In genomic region chr2:113587201-113587600, GRCh38 we compare ENCODE assay signal across 8 cellular contexts. TPM values are rescaled to one million over a fixed set of nuclear protein-coding genes. Genes with fewer than 3 reads are reported as not detected.
DNase-seq lines count a peak whose midpoint lies in the region; ATAC-seq and TF ChIP-seq lines count a peak whose summit lies in the region.
"Not testable (repeated sequence)": the region's sequence is repeated elsewhere in the genome, so short reads cannot be mapped to it uniquely, and the experiment has no call there.

No MANE protein-coding gene starts in this region.

- not testable (repeated sequence) for H3K27ac ChIP-seq in thoracic aorta

- H3K4me1 ChIP-seq in thoracic aorta (ENCODE audit: control insufficient read depth in 1 of 2, low read depth in 2 of 2): peaks cover 7 to 19% of the 10 kb centered on the region in 2 donors

- H3K27ac Mint-ChIP-seq in activated B cell treated with CpG ODN at 0.5 μM for 24 hours: not testable (repeated sequence)
- H3K27ac Mint-ChIP-seq in activated naive CD4-positive, alpha-beta T cell treated with anti-CD3 and anti-CD28 coated beads, Interleukin-2, amount 10 ng/mL, durations not matched to agents 7 days and 5 days: peak overlapping the region; percentile 58

- CTCF ChIA-PET in activated B cell treated with CpG ODN at 0.5 μM for 24 hours (lab: Charles Lee); activated naive CD4-positive, alpha-beta T cell treated with anti-CD3 and anti-CD28 coated beads, Interleukin-2, amount 10 ng/mL, durations not matched to agents 7 days and 5 days (lab: Charles Lee): not testable (repeated sequence)

- TF ChIP-seq CTCF in activated B cell treated with CpG ODN at 0.5 μM for 24 hours (IDR thresholded peaks at IDR 0.05): peak; percentile 16
- peak; percentile 47 for TF ChIP-seq CTCF in epithelial cell of proximal tubule (conservative IDR thresholded peaks at IDR 0.05; ENCODE audit: low read depth, low read length)
- TF ChIP-seq CTCF in thoracic aorta (IDR thresholded peaks at IDR 0.05): peak; percentile 24

- POLR2A ChIA-PET in activated B cell treated with CpG ODN at 0.5 μM for 24 hours (lab: Charles Lee): not testable (repeated sequence)

- not testable (repeated sequence) for H3K4me3 Mint-ChIP-seq in activated B cell treated with CpG ODN at 0.5 μM for 24 hours; activated naive CD4-positive, alpha-beta T cell treated with anti-CD3 and anti-CD28 coated beads, Interleukin-2, amount 10 ng/mL, durations not matched to agents 7 days and 5 days

- in situ Hi-C loops in KBM-7 (cut with MboI; ENCODE audit: low pct_unique_long_range_greater_than_20kb, low sequenced_read_pairs): not testable (repeated sequence)

- H3K4me1 Mint-ChIP-seq in activated B cell treated with CpG ODN at 0.5 μM for 24 hours: peaks cover 24% of the 10 kb centered on the region
- peaks cover 38% of the 10 kb centered on the region for H3K4me1 Mint-ChIP-seq in activated naive CD4-positive, alpha-beta T cell treated with anti-CD3 and anti-CD28 coated beads, Interleukin-2, amount 10 ng/mL, durations not matched to agents 7 days and 5 days

- not testable (repeated sequence) for H3K36me3 ChIP-seq in thoracic aorta

- not testable (repeated sequence) for ATAC-seq in activated B cell treated with CpG ODN at 0.5 μM for 24 hours (ENCODE audit: low read depth); sciatic nerve; thoracic aorta (ENCODE audit: insufficient number of reproducible peaks, low FRiP score, low read depth)
- ATAC-seq in left lobe of liver: peak; percentile 45

- H3K9me3 ChIP-seq in thoracic aorta: not testable (repeated sequence)

- not testable (repeated sequence) for H3K27me3 ChIP-seq in thoracic aorta (replicated peaks; ENCODE audit: insufficient read depth)

- not testable (repeated sequence) for H3K36me3 Mint-ChIP-seq in activated B cell treated with CpG ODN at 0.5 μM for 24 hours (ENCODE audit: low read depth); activated naive CD4-positive, alpha-beta T cell treated with anti-CD3 and anti-CD28 coated beads, Interleukin-2, amount 10 ng/mL, durations not matched to agents 7 days and 5 days

- intact Hi-C loops in activated B cell treated with CpG ODN at 0.5 μM for 24 hours (cut with micrococcal nuclease): loop anchor here (1.0 kb wide), 1 partner anchor 113 kb away; no protein-coding TSS in a partner anchor
- intact Hi-C loops in sciatic nerve (cut with DNase I): not testable (repeated sequence)

- H3K9me3 Mint-ChIP-seq in activated B cell treated with CpG ODN at 0.5 μM for 24 hours; activated naive CD4-positive, alpha-beta T cell treated with anti-CD3 and anti-CD28 coated beads, Interleukin-2, amount 10 ng/mL, durations not matched to agents 7 days and 5 days: not testable (repeated sequence)

- not testable (repeated sequence) for H3K27me3 Mint-ChIP-seq in activated B cell treated with CpG ODN at 0.5 μM for 24 hours; activated naive CD4-positive, alpha-beta T cell treated with anti-CD3 and anti-CD28 coated beads, Interleukin-2, amount 10 ng/mL, durations not matched to agents 7 days and 5 days

- peak; percentile 33 for DNase-seq in CMK (ENCODE audit: low read depth)
- DNase-seq in KBM-7: peak; percentile 83
- peak; percentile 40 for DNase-seq in activated B cell treated with CpG ODN at 0.5 μM for 24 hours
- DNase-seq in activated naive CD4-positive, alpha-beta T cell treated with anti-CD3 and anti-CD28 coated beads, Interleukin-2, amount 10 ng/mL, durations not matched to agents 7 days and 5 days: peak; percentile 80
- not testable (repeated sequence) for DNase-seq in epithelial cell of proximal tubule (ENCODE audit: low read depth); left lobe of liver (ENCODE audit: low spot score); thoracic aorta (ENCODE audit: low spot score)
- DNase-seq in sciatic nerve (ENCODE audit: low spot score): peak; percentile 78

- H3K4me3 ChIP-seq in epithelial cell of proximal tubule (ENCODE audit: low read depth, low read length); thoracic aorta: not testable (repeated sequence)

RNA-seq across cellular contexts. Expression of gene RABL2A, which starts 39.9 kb away (rescaled TPM):
- 39.8 and 47.1 TPM in 2 replicates for total RNA-seq in activated B cell treated with CpG ODN at 0.5 μM for 24 hours
- total RNA-seq in epithelial cell of proximal tubule: 4.7 and 9.2 TPM in 2 replicates
- 7.8 TPM for total RNA-seq in left lobe of liver
- total RNA-seq in sciatic nerve: 27.3 TPM
- total RNA-seq in thoracic aorta: 10 to 100 TPM; 13.5 to 21.5 TPM
